Comparison of ENCODE assay signal across 12 cellular contexts in genomic region chr22:37627091-37627490, GRCh38. TPM values are rescaled to one million over a fixed set of nuclear protein-coding genes. Genes with fewer than 3 reads are reported as not detected.
DNase-seq lines count a peak whose midpoint lies in the region; ATAC-seq and TF ChIP-seq lines count a peak whose summit lies in the region.
"Had no signal": no experiment of that assay in that cellular context is flagged by ENCODE, and none has a peak within 500 bp of the region (broad histone marks: within the 10 kb centered on the region; RNA-seq: fewer than 3 reads in every experiment).

No MANE protein-coding gene starts in this region.

- H3K27ac ChIP-seq in left lung (peak overlapping the region; percentile 5 to 65), substantia nigra (ENCODE audit: low read depth, low read length, poor library complexity, severe bottlenecking) (peak overlapping the region; percentile 49)

- H3K4me1 ChIP-seq in left lung: peaks cover 11 to 51% of the 10 kb centered on the region in 2 donors

- H3K4me1 Mint-ChIP-seq in activated CD4-positive, alpha-beta T cell treated with anti-CD3 and anti-CD28 coated beads, Interleukin-2, amount 10 ng/mL, durations not matched to agents 7 days and 5 days: peaks cover 59% of the 10 kb centered on the region
- H3K4me1 Mint-ChIP-seq in activated CD4-positive, alpha-beta memory T cell treated with anti-CD3 and anti-CD28 coated beads, Interleukin-2, amount 10 ng/mL, durations not matched to agents 7 days and 5 days: peaks cover 52% of the 10 kb centered on the region

- H3K27ac Mint-ChIP-seq in activated CD4-positive, alpha-beta T cell treated with anti-CD3 and anti-CD28 coated beads, Interleukin-2, amount 10 ng/mL, durations not matched to agents 7 days and 5 days: peak overlapping the region; percentile 89
- H3K27ac Mint-ChIP-seq in activated CD4-positive, alpha-beta memory T cell treated with anti-CD3 and anti-CD28 coated beads, Interleukin-2, amount 10 ng/mL, durations not matched to agents 7 days and 5 days: peak overlapping the region; percentile 84

- H3K36me3 Mint-ChIP-seq in activated CD4-positive, alpha-beta T cell treated with anti-CD3 and anti-CD28 coated beads, Interleukin-2, amount 10 ng/mL, durations not matched to agents 7 days and 5 days (ENCODE audit: low read depth): peaks cover 14% of the 10 kb centered on the region
- H3K36me3 Mint-ChIP-seq in activated CD4-positive, alpha-beta memory T cell treated with anti-CD3 and anti-CD28 coated beads, Interleukin-2, amount 10 ng/mL, durations not matched to agents 7 days and 5 days (ENCODE audit: low read depth): peaks cover 17% of the 10 kb centered on the region

- H3K9me3 Mint-ChIP-seq in activated CD4-positive, alpha-beta T cell treated with anti-CD3 and anti-CD28 coated beads, Interleukin-2, amount 10 ng/mL, durations not matched to agents 7 days and 5 days: no peaks in the 10 kb centered on the region
- no peaks in the 10 kb centered on the region for H3K9me3 Mint-ChIP-seq in activated CD4-positive, alpha-beta memory T cell treated with anti-CD3 and anti-CD28 coated beads, Interleukin-2, amount 10 ng/mL, durations not matched to agents 7 days and 5 days

- H3K4me3 ChIP-seq in left lung: no peak overlapping the region
- H3K4me3 ChIP-seq: testis had no signal

- H3K4me3 Mint-ChIP-seq in activated CD4-positive, alpha-beta T cell treated with anti-CD3 and anti-CD28 coated beads, Interleukin-2, amount 10 ng/mL, durations not matched to agents 7 days and 5 days: peak overlapping the region; percentile 44
- H3K4me3 Mint-ChIP-seq in activated CD4-positive, alpha-beta memory T cell treated with anti-CD3 and anti-CD28 coated beads, Interleukin-2, amount 10 ng/mL, durations not matched to agents 7 days and 5 days: no peak overlapping the region

- no peak for ATAC-seq in left lung
- ATAC-seq: Panc1 had no signal

- no peaks in the 10 kb centered on the region for H3K9me3 ChIP-seq in left lung
- H3K9me3 ChIP-seq: testis had no signal

- intact Hi-C loops in left lung (cut with DNase I): no loop called here

- no peaks in the 10 kb centered on the region for H3K27me3 Mint-ChIP-seq in activated CD4-positive, alpha-beta T cell treated with anti-CD3 and anti-CD28 coated beads, Interleukin-2, amount 10 ng/mL, durations not matched to agents 7 days and 5 days
- no peaks in the 10 kb centered on the region for H3K27me3 Mint-ChIP-seq in activated CD4-positive, alpha-beta memory T cell treated with anti-CD3 and anti-CD28 coated beads, Interleukin-2, amount 10 ng/mL, durations not matched to agents 7 days and 5 days

- H3K27me3 ChIP-seq in left lung: no peaks in the 10 kb centered on the region
- H3K27me3 ChIP-seq: testis had no signal

- peaks cover 0 to 87% of the 10 kb centered on the region in 2 donors for H3K36me3 ChIP-seq in left lung

- no peak for DNase-seq in activated CD4-positive, alpha-beta T cell treated with anti-CD3 and anti-CD28 coated beads, Interleukin-2, amount 10 ng/mL, durations not matched to agents 7 days and 5 days
- DNase-seq in activated CD4-positive, alpha-beta T cell treated with anti-CD3 and anti-CD28 coated beads, Interleukin-2, amount 50 U/mL, for 4 hours: no peak
- no peak for DNase-seq in activated CD4-positive, alpha-beta memory T cell treated with anti-CD3 and anti-CD28 coated beads, Interleukin-2, amount 10 ng/mL, durations not matched to agents 7 days and 5 days
- DNase-seq in left lung (no peak), substantia nigra (lab: John Stamatoyannopoulos, UW) (no peak), COLO829 (ENCODE audit: low spot score) (no peak), retina (no peak), NCI-H1105 treated with DMSO at 0.1 percent for 48 hours (lab: John Stamatoyannopoulos, UW) (no peak)
- DNase-seq: ACHN, testis had no signal

- CTCF ChIA-PET in activated CD4-positive, alpha-beta T cell treated with anti-CD3 and anti-CD28 coated beads, Interleukin-2, amount 10 ng/mL, durations not matched to agents 7 days and 5 days (lab: Charles Lee): interaction anchor here (0.6 to 12.6 kb wide), 6 partner anchors 10 to 165 kb away, joined by 3 to 127 read pairs (median 8); partner anchors contain the start of genes GGA1, LGALS2 and SH3BP1
- CTCF ChIA-PET in activated CD4-positive, alpha-beta memory T cell treated with anti-CD3 and anti-CD28 coated beads, Interleukin-2, amount 10 ng/mL, durations not matched to agents 7 days and 5 days (lab: Charles Lee): interaction anchor here (0.6 to 5.3 kb wide), 13 partner anchors 9 to 705 kb away, joined by 3 to 66 read pairs (median 4); partner anchors contain the start of genes GGA1, PDXP and SH3BP1

- POLR2A ChIA-PET in activated CD4-positive, alpha-beta T cell treated with anti-CD3 and anti-CD28 coated beads, Interleukin-2, amount 10 ng/mL, durations not matched to agents 7 days and 5 days (lab: Charles Lee): interaction anchor here (0.9 to 1.4 kb wide), 2 partner anchors 10 to 16 kb away, joined by 4 to 5 read pairs; no protein-coding TSS in a partner anchor
- POLR2A ChIA-PET in activated CD4-positive, alpha-beta memory T cell treated with anti-CD3 and anti-CD28 coated beads, Interleukin-2, amount 10 ng/mL, durations not matched to agents 7 days and 5 days (lab: Charles Lee): interaction anchor here (1.0 to 7.5 kb wide), 12 partner anchors 8 to 180 kb away, joined by 3 to 110 read pairs (median 6); partner anchors contain the start of genes GCAT, GGA1, LGALS1 and NOL12

- TF ChIP-seq CTCF in left lung (IDR thresholded peaks at IDR 0.05): no peak

RNA-seq across cellular contexts. Expression of gene SH3BP1, which starts 12.4 kb away (rescaled TPM):
- total RNA-seq in activated CD4-positive, alpha-beta T cell treated with anti-CD3 and anti-CD28 coated beads, Interleukin-2, amount 10 ng/mL, durations not matched to agents 7 days and 5 days: 100 to 1,000 TPM; 184 to 187 TPM
- 100 to 1,000 TPM; 161 to 162 TPM for total RNA-seq in activated CD4-positive, alpha-beta memory T cell treated with anti-CD3 and anti-CD28 coated beads, Interleukin-2, amount 10 ng/mL, durations not matched to agents 7 days and 5 days
- 10 to 100 TPM; 14.0 to 40.7 TPM for total RNA-seq in left lung

RNA-seq across cellular contexts. Expression of gene GGA1, which starts 18.5 kb away (rescaled TPM):
- total RNA-seq in activated CD4-positive, alpha-beta T cell treated with anti-CD3 and anti-CD28 coated beads, Interleukin-2, amount 10 ng/mL, durations not matched to agents 7 days and 5 days: 10 to 100 TPM; 58.5 to 62.8 TPM
- total RNA-seq in activated CD4-positive, alpha-beta memory T cell treated with anti-CD3 and anti-CD28 coated beads, Interleukin-2, amount 10 ng/mL, durations not matched to agents 7 days and 5 days: 10 to 100 TPM; 59.5 to 64.4 TPM
- total RNA-seq in left lung: 10 to 100 TPM; 53.0 to 64.3 TPM

RNA-seq across cellular contexts. Expression of gene PDXP, which starts 31.4 kb away (rescaled TPM):
- 10 to 100 TPM; 21.5 to 21.8 TPM for total RNA-seq in activated CD4-positive, alpha-beta T cell treated with anti-CD3 and anti-CD28 coated beads, Interleukin-2, amount 10 ng/mL, durations not matched to agents 7 days and 5 days
- total RNA-seq in activated CD4-positive, alpha-beta memory T cell treated with anti-CD3 and anti-CD28 coated beads, Interleukin-2, amount 10 ng/mL, durations not matched to agents 7 days and 5 days: 10 to 100 TPM; 19.1 to 21.6 TPM
- 10 to 100 TPM in 1 of 2 donors, 1 to 10 TPM in 1; 8.3 to 10.1 TPM for total RNA-seq in left lung

RNA-seq across cellular contexts. Expression of gene LGALS2, which starts 47.2 kb away (rescaled TPM):
- not detected for total RNA-seq in activated CD4-positive, alpha-beta T cell treated with anti-CD3 and anti-CD28 coated beads, Interleukin-2, amount 10 ng/mL, durations not matched to agents 7 days and 5 days
- not detected for total RNA-seq in activated CD4-positive, alpha-beta memory T cell treated with anti-CD3 and anti-CD28 coated beads, Interleukin-2, amount 10 ng/mL, durations not matched to agents 7 days and 5 days
- under 1 TPM in 1 of 2 donors, not detected in 1; 0.61 TPM for total RNA-seq in left lung
- total RNA-seq: dermis microvascular lymphatic vessel endothelial cell, testis had no signal

RNA-seq across cellular contexts. Expression of gene LGALS1, which starts 48.3 kb away (rescaled TPM):
- 1,000 to 10,000 TPM; 1,140 to 1,273 TPM for total RNA-seq in activated CD4-positive, alpha-beta T cell treated with anti-CD3 and anti-CD28 coated beads, Interleukin-2, amount 10 ng/mL, durations not matched to agents 7 days and 5 days
- total RNA-seq in activated CD4-positive, alpha-beta memory T cell treated with anti-CD3 and anti-CD28 coated beads, Interleukin-2, amount 10 ng/mL, durations not matched to agents 7 days and 5 days: 1,000 to 10,000 TPM; 2,209 to 2,240 TPM
- total RNA-seq in left lung: 100 to 1,000 TPM; 826 to 851 TPM
